18 cellular contexts compared by ENCODE assay signal in genomic region chr12:102463659-102464249, GRCh38. TPM values are rescaled to one million over a fixed set of nuclear protein-coding genes. Genes with fewer than 3 reads are reported as not detected.
DNase-seq lines count a peak whose midpoint lies in the region; ATAC-seq, FAIRE-seq and TF ChIP-seq lines count a peak whose summit lies in the region.
"Had no signal": no experiment of that assay in that cellular context is flagged by ENCODE, and none has a peak within 500 bp of the region (broad histone marks: within the 10 kb centered on the region; RNA-seq: fewer than 3 reads in every experiment).

No MANE protein-coding gene starts in this region.

- TF ChIP-seq EP300 in HepG2 (IDR thresholded peaks at IDR 0.05; ENCODE audit: low read depth in 2 of 2, low read length in 2 of 2) (no peak), HepG2 (CRISPR knock-in tag; IDR thresholded peaks at IDR 0.05; ENCODE audit: borderline replicate concordance) (no peak)

- no peak overlapping the region for H2AFZ ChIP-seq in HepG2 (ENCODE audit: low read length)

- TF ChIP-seq RAD21 in liver (IDR thresholded peaks at IDR 0.05) (no peak), HepG2 (CRISPR knock-in tag; IDR thresholded peaks at IDR 0.05) (no peak)

- TF ChIP-seq CTCF in liver (IDR thresholded peaks at IDR 0.05; ENCODE audit: low read depth, low read length, missing input control): no peak
- TF ChIP-seq CTCF in HepG2 (CRISPR knock-in tag; IDR thresholded peaks at IDR 0.05): no peak

- H3K4me3 ChIP-seq in liver (ENCODE audit: low read depth in 1 of 3, low read length in 3 of 3): no peak overlapping the region
- no peak overlapping the region for H3K4me3 ChIP-seq in HepG2 (replicated peaks in 1 of 3; ENCODE audit: insufficient read depth in 1 of 3, low read depth in 2 of 3, low read length in 3 of 3)
- no peak overlapping the region for H3K4me3 ChIP-seq in skeletal muscle tissue (ENCODE audit: low read length in 3 of 3)
- H3K4me3 ChIP-seq: SJCRH30 had no signal

- H3K27ac ChIP-seq in liver (ENCODE audit: low read depth in 1 of 2, low read length in 2 of 2) (peak overlapping the region; percentile 71 to 80), HepG2 (ENCODE audit: extremely low read length, insufficient read depth, low read length) (no peak overlapping the region), skeletal muscle tissue (ENCODE audit: low read depth, low read length) (peak overlapping the region; percentile 39)
- H3K27ac ChIP-seq: SJCRH30 had no signal

- no peak overlapping the region for H3K4me2 ChIP-seq in HepG2 (ENCODE audit: low read depth, low read length)

- ATAC-seq in HepG2: no peak
- ATAC-seq in left ventricle myocardium superior: peak; percentile 33
- no peak for ATAC-seq in GM21528 (IDR thresholded peaks at IDR 0.05; ENCODE audit: low FRiP score, unreplicated experiment)

- H3K79me2 ChIP-seq in HepG2 (ENCODE audit: insufficient read depth, low read length): no peaks in the 10 kb centered on the region

- H3K9ac ChIP-seq in liver (ENCODE audit: low read depth in 1 of 2, low read length in 2 of 2) (no peak overlapping the region), HepG2 (ENCODE audit: insufficient read depth, low read depth, low read length) (no peak overlapping the region), skeletal muscle tissue (ENCODE audit: low read depth in 1 of 3, low read length in 3 of 3) (no peak overlapping the region)

- TF ChIP-seq POLR2A in HepG2 (IDR thresholded peaks at IDR 0.05; ENCODE audit: insufficient read depth in 1 of 2, low read depth in 2 of 2, low read length in 2 of 2): no peak

- CTCF ChIA-PET in HepG2 (lab: Yijun Ruan, JAX; ENCODE audit: low intra/inter-chr PET ratio, low total read pairs): no interaction called here

- POLR2A ChIA-PET in HepG2 (lab: Yijun Ruan, JAX): no interaction called here

- 40% methylated on average over 2 of the region's 2 CpGs for WGBS in liver
- WGBS in HepG2 (ENCODE audit: low lambda C conversion rate): 20% methylated on average over 2 of the region's 2 CpGs

- H3K9me3 ChIP-seq in liver (ENCODE audit: control insufficient read depth in 4 of 4, low read length in 3 of 4) (no peaks in the 10 kb centered on the region), HepG2 (ENCODE audit: low read length) (no peaks in the 10 kb centered on the region), skeletal muscle tissue (ENCODE audit: control insufficient read depth in 3 of 3, low read length in 3 of 3) (no peaks in the 10 kb centered on the region)
- H3K9me3 ChIP-seq: SJCRH30 had no signal

- FAIRE-seq in HepG2 (lab: Jason Lieb, UNC): no peak

- H4K20me1 ChIP-seq in HepG2 (ENCODE audit: insufficient read depth, low read length): no peaks in the 10 kb centered on the region

- DNase-seq in HepG2 (ENCODE audit: low spot score) (no peak), left ventricle myocardium superior (no peak), NCI-H1436 (lab: John Stamatoyannopoulos, UW) (no peak), GM03348 (ENCODE audit: low spot score) (no peak)
- DNase-seq: CD4-positive, CD25-positive, alpha-beta regulatory T cell; H9; NCI-H187 treated with DMSO at 0.1 percent for 48 hours; NCI-H345; NCI-H526; SJCRH30 had no signal

- intact Hi-C loops in HepG2 (cut with micrococcal nuclease; ENCODE audit: unreplicated experiment): no loop called here
- intact Hi-C loops in left ventricle myocardium superior (cut with micrococcal nuclease): no loop called here

- H3K36me3 ChIP-seq in liver (ENCODE audit: control insufficient read depth in 4 of 4, insufficient read depth in 3 of 4, low read depth in 1 of 4, low read length in 3 of 4): peaks cover 0 to under 1% (median 0%) of the 10 kb centered on the region in 4 donors
- no peaks in the 10 kb centered on the region for H3K36me3 ChIP-seq in HepG2 (replicated peaks in 1 of 2; ENCODE audit: control insufficient read depth in 1 of 2, insufficient read depth in 2 of 2, low read length in 2 of 2)
- peaks cover 0 to 5% (median 0%) of the 10 kb centered on the region in 3 donors for H3K36me3 ChIP-seq in skeletal muscle tissue (ENCODE audit: control insufficient read depth in 3 of 3, insufficient read depth in 3 of 3, low read length in 3 of 3)
- H3K36me3 ChIP-seq: SJCRH30 had no signal

- no peaks in the 10 kb centered on the region for H3K27me3 ChIP-seq in liver (ENCODE audit: control insufficient read depth in 4 of 4, insufficient read depth in 4 of 4, low read length in 3 of 4)
- H3K27me3 ChIP-seq in HepG2 (ENCODE audit: control insufficient read depth in 1 of 2, insufficient read depth in 2 of 2, low read length in 2 of 2): peaks cover 0 to 5% of the 10 kb centered on the region in 2 experiments; a peak in 1 of 5 replicates
- H3K27me3 ChIP-seq in skeletal muscle tissue (ENCODE audit: control insufficient read depth in 3 of 3, insufficient read depth in 3 of 3, low read length in 3 of 3): no peaks in the 10 kb centered on the region

- BruUV-seq in HepG2 (replicated peaks; lab: Mats Ljungman, UMichigan): no TSS peak

- H3K4me1 ChIP-seq in liver (ENCODE audit: control insufficient read depth in 4 of 4, insufficient read depth in 4 of 4, low read length in 3 of 4) (peaks cover 2 to 43% (median 27%) of the 10 kb centered on the region in 4 donors), HepG2 (ENCODE audit: insufficient read depth, low read length) (no peaks in the 10 kb centered on the region), skeletal muscle tissue (ENCODE audit: control insufficient read depth in 3 of 3, insufficient read depth in 3 of 3, low read length in 3 of 3) (peaks cover 0 to 2% (median 0%) of the 10 kb centered on the region in 3 donors)
- H3K4me1 ChIP-seq: SJCRH30 had no signal

- in situ Hi-C loops in HepG2 (cut with HindIII; ENCODE audit: extremely low pct_ligation_motif_present, low pct_unique_long_range_greater_than_20kb): no loop called here

TF ChIP-seq in liver, 16 proteins besides CTCF, POLR2A, EP300 and RAD21 (continues in another document):
- TF ChIP-seq, protein P1, sequence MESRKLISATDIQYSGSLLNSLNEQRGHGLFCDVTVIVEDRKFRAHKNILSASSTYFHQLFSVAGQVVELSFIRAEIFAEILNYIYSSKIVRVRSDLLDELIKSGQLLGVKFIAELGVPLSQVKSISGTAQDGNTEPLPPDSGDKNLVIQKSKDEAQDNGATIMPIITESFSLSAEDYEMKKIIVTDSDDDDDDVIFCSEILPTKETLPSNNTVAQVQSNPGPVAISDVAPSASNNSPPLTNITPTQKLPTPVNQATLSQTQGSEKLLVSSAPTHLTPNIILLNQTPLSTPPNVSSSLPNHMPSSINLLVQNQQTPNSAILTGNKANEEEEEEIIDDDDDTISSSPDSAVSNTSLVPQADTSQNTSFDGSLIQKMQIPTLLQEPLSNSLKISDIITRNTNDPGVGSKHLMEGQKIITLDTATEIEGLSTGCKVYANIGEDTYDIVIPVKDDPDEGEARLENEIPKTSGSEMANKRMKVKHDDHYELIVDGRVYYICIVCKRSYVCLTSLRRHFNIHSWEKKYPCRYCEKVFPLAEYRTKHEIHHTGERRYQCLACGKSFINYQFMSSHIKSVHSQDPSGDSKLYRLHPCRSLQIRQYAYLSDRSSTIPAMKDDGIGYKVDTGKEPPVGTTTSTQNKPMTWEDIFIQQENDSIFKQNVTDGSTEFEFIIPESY (IDR thresholded peaks at IDR 0.05): peak; percentile 46

TF ChIP-seq in HepG2, 621 proteins besides CTCF, POLR2A, EP300 and RAD21 (continues in another document):
- TF ChIP-seq SMARCC2 (IDR thresholded peaks at IDR 0.05): no peak
- no peak for TF ChIP-seq ZNF564 (CRISPR knock-in tag; IDR thresholded peaks at IDR 0.05)
- TF ChIP-seq NONO (IDR thresholded peaks at IDR 0.05): no peak
- no peak for TF ChIP-seq NONO (CRISPR knock-in tag; conservative IDR thresholded peaks at IDR 0.05)
- TF ChIP-seq, protein P2, sequence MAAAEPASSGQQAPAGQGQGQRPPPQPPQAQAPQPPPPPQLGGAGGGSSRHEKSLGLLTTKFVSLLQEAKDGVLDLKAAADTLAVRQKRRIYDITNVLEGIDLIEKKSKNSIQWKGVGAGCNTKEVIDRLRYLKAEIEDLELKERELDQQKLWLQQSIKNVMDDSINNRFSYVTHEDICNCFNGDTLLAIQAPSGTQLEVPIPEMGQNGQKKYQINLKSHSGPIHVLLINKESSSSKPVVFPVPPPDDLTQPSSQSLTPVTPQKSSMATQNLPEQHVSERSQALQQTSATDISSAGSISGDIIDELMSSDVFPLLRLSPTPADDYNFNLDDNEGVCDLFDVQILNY (CRISPR knock-in tag; conservative IDR thresholded peaks at IDR 0.05): no peak
- TF ChIP-seq ZNF558 (CRISPR knock-in tag; IDR thresholded peaks at IDR 0.05; ENCODE audit: borderline replicate concordance): no peak
- no peak for TF ChIP-seq ZFAT (CRISPR knock-in tag; conservative IDR thresholded peaks at IDR 0.05)

RNA-seq across cellular contexts. Expression of gene IGF1, which starts 16.6 kb away (rescaled TPM):
- total RNA-seq in liver (10 to 100 TPM in 1 of 2 donors, under 1 TPM in 1; 0.61 to 42.8 TPM), HepG2 (2016; rRNA removed; fragmentation: Illumina TruSeq; extraction: Trizol) (not detected in 2 replicates), left ventricle myocardium superior (6.4 TPM), skeletal muscle tissue (12.5 TPM)
- polyA plus RNA-seq in liver (100 to 1,000 TPM in 1 of 2 donors, 10 to 100 TPM in 1; 23.7 to 118 TPM), HepG2 (2011; rRNA removed) (not detected in 2 replicates)
- total RNA-seq in HepG2 (2016; cell fraction: cytosol; rRNA removed; fragmentation: Illumina TruSeq; extraction: Trizol; ENCODE audit: low read depth): not detected in 2 replicates
- not detected in 2 replicates for total RNA-seq in HepG2 (2016; cell fraction: insoluble cytoplasmic fraction; rRNA removed; fragmentation: Illumina TruSeq; extraction: Trizol)
- not detected in 2 replicates for total RNA-seq in HepG2 (2016; cell fraction: membrane; rRNA removed; fragmentation: Illumina TruSeq; extraction: Trizol)
- not detected in 2 replicates for total RNA-seq in HepG2 (2016; cell fraction: nucleus; rRNA removed; fragmentation: Illumina TruSeq; extraction: Trizol)
- not detected in 2 replicates for polyA plus RNA-seq in HepG2 (2011; cell fraction: cytosol; rRNA removed)
- not detected in 2 replicates for polyA plus RNA-seq in HepG2 (2011; cell fraction: nucleus; rRNA removed)
- polyA plus RNA-seq in HepG2 (2012): not detected in 2 replicates
- not detected in 2 replicates for polyA plus RNA-seq in HepG2 (2016; cell fraction: cytosol; fragmentation: Illumina TruSeq; extraction: Trizol; ENCODE audit: low read depth)
- not detected in 2 replicates for polyA plus RNA-seq in HepG2 (2016; cell fraction: insoluble cytoplasmic fraction; fragmentation: Illumina TruSeq; extraction: Trizol; ENCODE audit: low read depth)
- not detected in 2 replicates for polyA plus RNA-seq in HepG2 (2016; cell fraction: membrane; fragmentation: Illumina TruSeq; extraction: Trizol; ENCODE audit: low read depth)
- not detected in 2 replicates for polyA plus RNA-seq in HepG2 (2016; cell fraction: nucleus; fragmentation: Illumina TruSeq; extraction: Trizol; ENCODE audit: insufficient read depth, low read depth)
- not detected in 2 replicates for polyA minus RNA-seq in HepG2 (2011; rRNA and poly(A)+ RNA removed; ENCODE audit: low replicate concordance)
- polyA minus RNA-seq in HepG2 (2011; cell fraction: cytosol; rRNA and poly(A)+ RNA removed): not detected in 2 replicates
- not detected in 2 replicates for polyA minus RNA-seq in HepG2 (2011; cell fraction: nucleus; rRNA and poly(A)+ RNA removed)
- total RNA-seq: B cell; CD4-positive, CD25-positive, alpha-beta regulatory T cell; H9; HT-29; LHCN-M2; OCI-LY7; RPMI7951 had no signal
- polyA plus RNA-seq: CD4-positive, CD25-positive, alpha-beta regulatory T cell had no signal
